14 cellular contexts compared by ENCODE assay signal in the genomic region with DNA sequence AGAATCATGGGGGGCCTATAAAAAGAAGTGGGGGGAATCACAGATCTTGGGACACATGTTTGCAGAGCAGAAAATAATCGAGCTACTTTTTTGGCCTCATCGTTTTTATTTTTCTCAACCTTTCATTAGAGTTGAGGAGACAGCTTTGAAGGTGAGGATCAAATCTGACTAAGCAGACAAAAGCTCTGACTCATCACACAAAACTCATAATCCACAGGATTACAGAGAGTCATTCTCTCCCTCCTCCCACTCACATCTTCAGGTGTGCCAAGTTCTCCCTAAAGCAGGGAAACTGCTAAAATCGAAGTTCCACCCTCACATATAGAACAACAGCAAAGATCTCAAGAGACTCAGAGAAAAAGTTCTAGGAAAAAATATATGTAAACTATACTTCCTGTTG. TPM values are rescaled to one million over a fixed set of nuclear protein-coding genes. Genes with fewer than 3 reads are reported as not detected.
DNase-seq lines count a peak whose midpoint lies in the region; ATAC-seq and TF ChIP-seq lines count a peak whose summit lies in the region.
"Had no signal": no experiment of that assay in that cellular context is flagged by ENCODE, and none has a peak within 500 bp of the region (broad histone marks: within the 10 kb centered on the region; RNA-seq: fewer than 3 reads in every experiment).

No MANE protein-coding gene starts in this region.

- H3K27me3 Mint-ChIP-seq in HFFc6 (ENCODE audit: insufficient read depth) (no peaks in the 10 kb centered on the region; the same call in 1 of the 2 replicates), WTC11 (ENCODE audit: low read depth) (no peaks in the 10 kb centered on the region)
- no peaks in the 10 kb centered on the region for H3K27me3 Mint-ChIP-seq in activated CD8-positive, alpha-beta memory T cell treated with anti-CD3 and anti-CD28 coated beads, Interleukin-2, amount 10 ng/mL, durations not matched to agents 7 days and 5 days
- H3K27me3 Mint-ChIP-seq in T-helper 2 cell treated with Interferon-gamma antibody and Interleukin-4, amounts not matched to agents 5 μg/mL and 100 μg/mL, for 36 hours (ENCODE audit: low read depth) = no peaks in the 10 kb centered on the region
- H3K27me3 Mint-ChIP-seq: activated naive CD8-positive, alpha-beta T cell; naive thymus-derived CD8-positive, alpha-beta T cell had no signal

- ATAC-seq in WTC11 (no peak), foreskin keratinocyte (peak; percentile 98), HG03097 (IDR thresholded peaks at IDR 0.05; ENCODE audit: low FRiP score, unreplicated experiment) (no peak)
- ATAC-seq in activated CD8-positive, alpha-beta memory T cell treated with anti-CD3 and anti-CD28 coated beads, Interleukin-2, amount 10 ng/mL, durations not matched to agents 7 days and 5 days = no peak
- ATAC-seq: naive thymus-derived CD8-positive, alpha-beta T cell had no signal

- H3K27me3 ChIP-seq in foreskin keratinocyte = no peaks in the 10 kb centered on the region
- H3K27me3 ChIP-seq: BLaER1 treated with 17β-estradiol and CSF1 and Interleukin-3, amounts not matched to agents 10 nM and 100 nM; spleen had no signal

- H3K27ac Mint-ChIP-seq in HFFc6 (peak overlapping the region; percentile 2; the same call in 1 of the 2 replicates), WTC11 (peak overlapping the region; percentile 67; the same call in 1 of the 2 replicates)
- H3K27ac Mint-ChIP-seq in activated CD8-positive, alpha-beta memory T cell treated with anti-CD3 and anti-CD28 coated beads, Interleukin-2, amount 10 ng/mL, durations not matched to agents 7 days and 5 days = no peak overlapping the region
- no peak overlapping the region for H3K27ac Mint-ChIP-seq in T-helper 2 cell treated with Interferon-gamma antibody and Interleukin-4, amounts not matched to agents 5 μg/mL and 100 μg/mL, for 36 hours
- H3K27ac Mint-ChIP-seq: activated naive CD8-positive, alpha-beta T cell; naive thymus-derived CD8-positive, alpha-beta T cell had no signal

- H3K36me3 Mint-ChIP-seq in HFFc6 (ENCODE audit: low read depth) (peaks cover 9% of the 10 kb centered on the region; the same call in 1 of the 2 replicates), WTC11 (no peaks in the 10 kb centered on the region; the same call in 1 of the 2 replicates)
- no peaks in the 10 kb centered on the region for H3K36me3 Mint-ChIP-seq in activated CD8-positive, alpha-beta memory T cell treated with anti-CD3 and anti-CD28 coated beads, Interleukin-2, amount 10 ng/mL, durations not matched to agents 7 days and 5 days
- H3K36me3 Mint-ChIP-seq in T-helper 2 cell treated with Interferon-gamma antibody and Interleukin-4, amounts not matched to agents 5 μg/mL and 100 μg/mL, for 36 hours (ENCODE audit: low read depth) = no peaks in the 10 kb centered on the region
- H3K36me3 Mint-ChIP-seq: naive thymus-derived CD8-positive, alpha-beta T cell had no signal

- H3K4me3 ChIP-seq in AG10803 (ENCODE audit: low read length) = no peak overlapping the region
- H3K4me3 ChIP-seq: BLaER1 treated with 17β-estradiol and CSF1 and Interleukin-3, amounts not matched to agents 10 nM and 100 nM; spleen had no signal

- peak overlapping the region; percentile 61 for H3K27ac ChIP-seq in foreskin keratinocyte
- H3K27ac ChIP-seq: BLaER1 treated with 17β-estradiol and CSF1 and Interleukin-3, amounts not matched to agents 10 nM and 100 nM; spleen had no signal

- no peak for TF ChIP-seq CTCF in AG10803 (conservative IDR thresholded peaks at IDR 0.05; ENCODE audit: low read length)
- TF ChIP-seq CTCF in HFFc6 (IDR thresholded peaks at IDR 0.05) = no peak
- no peak for TF ChIP-seq CTCF in WTC11 (IDR thresholded peaks at IDR 0.05)
- TF ChIP-seq CTCF in foreskin keratinocyte (conservative IDR thresholded peaks at IDR 0.05) = no peak

- no peaks in the 10 kb centered on the region for H3K9me3 Mint-ChIP-seq in HFFc6
- no peaks in the 10 kb centered on the region for H3K9me3 Mint-ChIP-seq in WTC11
- no peaks in the 10 kb centered on the region for H3K9me3 Mint-ChIP-seq in activated CD8-positive, alpha-beta memory T cell treated with anti-CD3 and anti-CD28 coated beads, Interleukin-2, amount 10 ng/mL, durations not matched to agents 7 days and 5 days (ENCODE audit: low read depth)
- H3K9me3 Mint-ChIP-seq in T-helper 2 cell treated with Interferon-gamma antibody and Interleukin-4, amounts not matched to agents 5 μg/mL and 100 μg/mL, for 36 hours = no peaks in the 10 kb centered on the region
- H3K9me3 Mint-ChIP-seq: naive thymus-derived CD8-positive, alpha-beta T cell had no signal

- CTCF ChIA-PET in WTC11 (lab: Charles Lee) = no interaction called here
- CTCF ChIA-PET in activated CD8-positive, alpha-beta memory T cell treated with anti-CD3 and anti-CD28 coated beads, Interleukin-2, amount 10 ng/mL, durations not matched to agents 7 days and 5 days (lab: Charles Lee) = no interaction called here

- H3K4me1 Mint-ChIP-seq in HFFc6 (ENCODE audit: low read depth) (peaks cover 17% of the 10 kb centered on the region), WTC11 (peaks cover 14% of the 10 kb centered on the region)
- H3K4me1 Mint-ChIP-seq in activated CD8-positive, alpha-beta memory T cell treated with anti-CD3 and anti-CD28 coated beads, Interleukin-2, amount 10 ng/mL, durations not matched to agents 7 days and 5 days = no peaks in the 10 kb centered on the region
- no peaks in the 10 kb centered on the region for H3K4me1 Mint-ChIP-seq in T-helper 2 cell treated with Interferon-gamma antibody and Interleukin-4, amounts not matched to agents 5 μg/mL and 100 μg/mL, for 36 hours (ENCODE audit: low read depth)

- DNase-seq in AG10803 (ENCODE audit: low read depth) (peak; percentile 38), HFFc6 (peak; percentile 40), WTC11 (ENCODE audit: low spot score) (no peak), foreskin keratinocyte (peak; percentile 76 to 90), NAMALWA (ENCODE audit: low spot score) (no peak)
- DNase-seq in activated CD8-positive, alpha-beta memory T cell treated with anti-CD3 and anti-CD28 coated beads, Interleukin-2, amount 10 ng/mL, durations not matched to agents 7 days and 5 days = no peak
- no peak for DNase-seq in T-helper 2 cell treated with Interferon-gamma antibody and Interleukin-4, amounts not matched to agents 5 μg/mL and 100 μg/mL, for 36 hours (ENCODE audit: low spot score)
- DNase-seq: activated CD4-positive, alpha-beta T cell treated with anti-CD3 and anti-CD28 coated beads for 4 hours; naive thymus-derived CD8-positive, alpha-beta T cell; NCI-H2081; spleen had no signal

- H3K4me3 Mint-ChIP-seq in HFFc6 (no peak overlapping the region), WTC11 (no peak overlapping the region)
- H3K4me3 Mint-ChIP-seq in activated CD8-positive, alpha-beta memory T cell treated with anti-CD3 and anti-CD28 coated beads, Interleukin-2, amount 10 ng/mL, durations not matched to agents 7 days and 5 days = no peak overlapping the region
- H3K4me3 Mint-ChIP-seq in T-helper 2 cell treated with Interferon-gamma antibody and Interleukin-4, amounts not matched to agents 5 μg/mL and 100 μg/mL, for 36 hours = no peak overlapping the region
- H3K4me3 Mint-ChIP-seq: activated naive CD8-positive, alpha-beta T cell; naive thymus-derived CD8-positive, alpha-beta T cell had no signal

- peaks cover 27% of the 10 kb centered on the region for H3K4me1 ChIP-seq in foreskin keratinocyte

- POLR2A ChIA-PET in WTC11 (lab: Charles Lee) = interaction anchor here (0.5 kb wide), 1 partner anchor 15 kb away, joined by 3 read pairs; no protein-coding TSS in a partner anchor

TF ChIP-seq in WTC11, 78 proteins besides CTCF, POLR2A, EP300 and RAD21 (continues in another document):
- TF ChIP-seq TP53 (CRISPR knock-in tag; IDR thresholded peaks at IDR 0.05) (no peak), NFATC4 (CRISPR knock-in tag; IDR thresholded peaks at IDR 0.05) (no peak), ZNF219 (CRISPR knock-in tag; IDR thresholded peaks at IDR 0.05; ENCODE audit: borderline replicate concordance) (no peak), ELF4 (CRISPR knock-in tag; IDR thresholded peaks at IDR 0.05; ENCODE audit: low read depth) (no peak), MXD4 (CRISPR knock-in tag; IDR thresholded peaks at IDR 0.05; ENCODE audit: borderline replicate concordance) (no peak)
- TF ChIP-seq, protein P1, sequence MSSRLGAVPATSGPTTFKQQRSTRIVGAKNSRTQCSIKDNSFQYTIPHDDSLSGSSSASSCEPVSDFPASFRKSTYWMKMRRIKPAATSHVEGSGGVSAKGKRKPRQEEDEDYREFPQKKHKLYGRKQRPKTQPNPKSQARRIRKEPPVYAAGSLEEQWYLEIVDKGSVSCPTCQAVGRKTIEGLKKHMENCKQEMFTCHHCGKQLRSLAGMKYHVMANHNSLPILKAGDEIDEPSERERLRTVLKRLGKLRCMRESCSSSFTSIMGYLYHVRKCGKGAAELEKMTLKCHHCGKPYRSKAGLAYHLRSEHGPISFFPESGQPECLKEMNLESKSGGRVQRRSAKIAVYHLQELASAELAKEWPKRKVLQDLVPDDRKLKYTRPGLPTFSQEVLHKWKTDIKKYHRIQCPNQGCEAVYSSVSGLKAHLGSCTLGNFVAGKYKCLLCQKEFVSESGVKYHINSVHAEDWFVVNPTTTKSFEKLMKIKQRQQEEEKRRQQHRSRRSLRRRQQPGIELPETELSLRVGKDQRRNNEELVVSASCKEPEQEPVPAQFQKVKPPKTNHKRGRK (CRISPR knock-in tag; IDR thresholded peaks at IDR 0.05; ENCODE audit: borderline replicate concordance) = no peak

RNA-seq across cellular contexts. Expression of a gene that starts 15.6 kb away (rescaled TPM):
- 10 to 100 TPM; 18.6 to 23.7 (median 19.2) TPM for total RNA-seq in HFFc6 (2021; fragmentation: NEBNext Ultra II Directional; extraction: Animal tissue kit (Norgen Biotek cat#: 25700))
- 31.1 to 33.7 TPM (median 33.0 TPM) in 3 replicates for total RNA-seq in WTC11 (2021)
- 28.5 and 33.8 TPM in 2 replicates for total RNA-seq in foreskin keratinocyte
- polyA plus RNA-seq in foreskin keratinocyte = 1.8 TPM in 2 replicates
- 10 to 100 TPM; 10.3 to 15.6 TPM for total RNA-seq in activated CD8-positive, alpha-beta memory T cell treated with anti-CD3 and anti-CD28 coated beads, Interleukin-2, amount 10 ng/mL, durations not matched to agents 7 days and 5 days

Comparison
In these comparisons a context has a peak if more than half of its experiments do, and no peak if none do; other contexts are left out.
1. DNase-seq: peak in AG10803 (single experiment), HFFc6 (single experiment) and foreskin keratinocyte (2 of 2); none in WTC11 (single experiment), NAMALWA (single experiment), activated CD8-positive, alpha-beta memory T cell treated with anti-CD3 and anti-CD28 coated beads, Interleukin-2, amount 10 ng/mL, durations not matched to agents 7 days and 5 days (single experiment) and T-helper 2 cell treated with Interferon-gamma antibody and Interleukin-4, amounts not matched to agents 5 μg/mL and 100 μg/mL, for 36 hours (single experiment).
2. H3K27ac Mint-ChIP-seq: peak in HFFc6 (single experiment) and WTC11 (single experiment); none in activated CD8-positive, alpha-beta memory T cell treated with anti-CD3 and anti-CD28 coated beads, Interleukin-2, amount 10 ng/mL, durations not matched to agents 7 days and 5 days (single experiment) and T-helper 2 cell treated with Interferon-gamma antibody and Interleukin-4, amounts not matched to agents 5 μg/mL and 100 μg/mL, for 36 hours (single experiment).